18 cellular contexts compared by ENCODE assay signal in the genomic region with DNA sequence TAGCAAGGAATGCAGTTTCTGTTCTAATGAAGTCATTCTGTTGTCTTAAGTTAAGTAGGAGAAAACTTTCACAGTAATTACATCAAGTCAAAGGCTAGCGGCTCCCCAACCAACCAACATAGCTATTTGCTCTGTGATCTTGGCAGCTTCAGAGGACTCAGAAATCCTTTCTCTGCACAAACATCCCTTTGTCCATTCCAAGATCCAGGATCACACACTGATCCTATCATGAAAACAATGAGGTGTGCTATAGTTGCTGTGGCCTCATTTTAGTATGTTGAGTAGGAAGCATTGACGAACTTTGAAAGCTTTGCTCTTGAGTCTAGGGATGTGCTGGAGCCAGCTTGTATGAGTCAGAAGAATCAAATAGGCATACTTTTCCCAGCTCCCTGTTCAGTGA.
DNase-seq lines count a peak whose midpoint lies in the region; ATAC-seq and TF ChIP-seq lines count a peak whose summit lies in the region.
"Had no signal": no experiment of that assay in that cellular context is flagged by ENCODE, and none has a peak within 500 bp of the region (broad histone marks: within the 10 kb centered on the region; RNA-seq: fewer than 3 reads in every experiment).

No MANE protein-coding gene starts in this region.

- CTCF ChIA-PET in activated CD4-positive, alpha-beta T cell treated with anti-CD3 and anti-CD28 coated beads for 36 hours (lab: Charles Lee), result interaction anchor here (1.0 to 2.4 kb wide), 5 partner anchors 9 to 31 kb away, joined by 3 to 13 read pairs (median 3); no protein-coding TSS in a partner anchor

- no peak for TF ChIP-seq CTCF in adrenal gland (IDR thresholded peaks at IDR 0.05)

- no peak overlapping the region for H3K4me3 ChIP-seq in adrenal gland

- ATAC-seq in activated CD4-positive, alpha-beta T cell treated with anti-CD3 and anti-CD28 coated beads for 36 hours, result no peak
- no peak for ATAC-seq in stimulated activated effector memory CD8-positive, alpha-beta T cell treated with anti-CD3 and anti-CD28 coated beads, Interleukin-12 subunit alpha, Interleukin-12 subunit beta, amount 100 ng/mL, for 72 hours
- no peak for ATAC-seq in HG02763 (IDR thresholded peaks at IDR 0.05; ENCODE audit: unreplicated experiment)

- H3K27me3 Mint-ChIP-seq in activated CD4-positive, alpha-beta T cell treated with anti-CD3 and anti-CD28 coated beads for 36 hours, result no peaks in the 10 kb centered on the region
- peaks cover 2% of the 10 kb centered on the region for H3K27me3 Mint-ChIP-seq in activated CD4-positive, alpha-beta T cell treated with anti-CD3 and anti-CD28 coated beads, Interleukin-2, amount 10 ng/mL, durations not matched to agents 24 days and 14 days

- POLR2A ChIA-PET in activated CD4-positive, alpha-beta T cell treated with anti-CD3 and anti-CD28 coated beads for 36 hours (lab: Charles Lee), result no interaction called here

- no peaks in the 10 kb centered on the region for H3K36me3 Mint-ChIP-seq in activated CD4-positive, alpha-beta T cell treated with anti-CD3 and anti-CD28 coated beads for 36 hours (ENCODE audit: low read depth)
- no peaks in the 10 kb centered on the region for H3K36me3 Mint-ChIP-seq in activated CD4-positive, alpha-beta T cell treated with anti-CD3 and anti-CD28 coated beads, Interleukin-2, amount 10 ng/mL, durations not matched to agents 24 days and 14 days (ENCODE audit: low read depth)
- H3K36me3 Mint-ChIP-seq in stimulated activated effector memory CD8-positive, alpha-beta T cell treated with anti-CD3 and anti-CD28 coated beads, Interleukin-12 subunit alpha, Interleukin-12 subunit beta, amount 100 ng/mL, for 72 hours, result no peaks in the 10 kb centered on the region

- DNase-seq in activated CD4-positive, alpha-beta T cell treated with anti-CD3 and anti-CD28 coated beads for 36 hours, result no peak
- no peak for DNase-seq in activated CD4-positive, alpha-beta T cell treated with anti-CD3 and anti-CD28 coated beads, Interleukin-2, amount 10 ng/mL, durations not matched to agents 24 days and 14 days
- DNase-seq in RPMI7951 (ENCODE audit: low read depth), result peak; percentile 33
- peak; percentile 18 for DNase-seq in fibroblast of gingiva (ENCODE audit: low read depth)
- no peak for DNase-seq in stimulated activated effector memory CD8-positive, alpha-beta T cell treated with anti-CD3 and anti-CD28 coated beads, Interleukin-12 subunit alpha, Interleukin-12 subunit beta, amount 100 ng/mL, for 72 hours (ENCODE audit: low spot score in 2 of 2)
- no peak for DNase-seq in stimulated activated CD4-positive, alpha-beta T cell treated with anti-CD3 and anti-CD28 coated beads, Interleukin-2, amount 100 ng/mL, for 24 hours
- DNase-seq in adrenal gland, result no peak
- DNase-seq: C1 segment of cervical spinal cord, Calu3, GDM1, GOT3, KBM-7, NCI-H1092, NCI-H1694, NCI-H2107, NCI-H345 had no signal

- no peaks in the 10 kb centered on the region for H3K9me3 ChIP-seq in adrenal gland (replicated peaks in 1 of 3)

- intact Hi-C loops in activated CD4-positive, alpha-beta T cell treated with anti-CD3 and anti-CD28 coated beads for 36 hours (cut with DNase I, micrococcal nuclease), result no loop called here
- intact Hi-C loops in activated CD4-positive, alpha-beta T cell treated with anti-CD3 and anti-CD28 coated beads, Interleukin-2, amount 10 ng/mL, durations not matched to agents 24 days and 14 days (cut with micrococcal nuclease), result no loop called here
- intact Hi-C loops in adrenal gland (cut with DNase I), result no loop called here

- no peaks in the 10 kb centered on the region for H3K4me1 ChIP-seq in adrenal gland (replicated peaks in 1 of 2)

- no peaks in the 10 kb centered on the region for H3K9me3 Mint-ChIP-seq in activated CD4-positive, alpha-beta T cell treated with anti-CD3 and anti-CD28 coated beads for 36 hours (ENCODE audit: low read depth)
- H3K9me3 Mint-ChIP-seq in activated CD4-positive, alpha-beta T cell treated with anti-CD3 and anti-CD28 coated beads, Interleukin-2, amount 10 ng/mL, durations not matched to agents 24 days and 14 days, result no peaks in the 10 kb centered on the region
- no peaks in the 10 kb centered on the region for H3K9me3 Mint-ChIP-seq in stimulated activated effector memory CD8-positive, alpha-beta T cell treated with anti-CD3 and anti-CD28 coated beads, Interleukin-12 subunit alpha, Interleukin-12 subunit beta, amount 100 ng/mL, for 72 hours

- peaks cover 66% of the 10 kb centered on the region for H3K4me1 Mint-ChIP-seq in activated CD4-positive, alpha-beta T cell treated with anti-CD3 and anti-CD28 coated beads for 36 hours
- peaks cover 26% of the 10 kb centered on the region for H3K4me1 Mint-ChIP-seq in activated CD4-positive, alpha-beta T cell treated with anti-CD3 and anti-CD28 coated beads, Interleukin-2, amount 10 ng/mL, durations not matched to agents 24 days and 14 days
- peaks cover 18% of the 10 kb centered on the region for H3K4me1 Mint-ChIP-seq in stimulated activated effector memory CD8-positive, alpha-beta T cell treated with anti-CD3 and anti-CD28 coated beads, Interleukin-12 subunit alpha, Interleukin-12 subunit beta, amount 100 ng/mL, for 72 hours

- no peaks in the 10 kb centered on the region for H3K27me3 ChIP-seq in adrenal gland

- no peak overlapping the region for H3K4me3 Mint-ChIP-seq in activated CD4-positive, alpha-beta T cell treated with anti-CD3 and anti-CD28 coated beads for 36 hours
- H3K4me3 Mint-ChIP-seq in activated CD4-positive, alpha-beta T cell treated with anti-CD3 and anti-CD28 coated beads, Interleukin-2, amount 10 ng/mL, durations not matched to agents 24 days and 14 days, result no peak overlapping the region
- H3K4me3 Mint-ChIP-seq in stimulated activated effector memory CD8-positive, alpha-beta T cell treated with anti-CD3 and anti-CD28 coated beads, Interleukin-12 subunit alpha, Interleukin-12 subunit beta, amount 100 ng/mL, for 72 hours, result no peak overlapping the region

- 80 to 96% (median 84%) methylated on average over 2 of the region's 2 CpGs for WGBS in adrenal gland, 4 donors

- no peak for TF ChIP-seq POLR2A in adrenal gland (IDR thresholded peaks at IDR 0.05)

- peak overlapping the region; percentile 22 for H3K27ac Mint-ChIP-seq in activated CD4-positive, alpha-beta T cell treated with anti-CD3 and anti-CD28 coated beads for 36 hours
- no peak overlapping the region for H3K27ac Mint-ChIP-seq in activated CD4-positive, alpha-beta T cell treated with anti-CD3 and anti-CD28 coated beads, Interleukin-2, amount 10 ng/mL, durations not matched to agents 24 days and 14 days
- H3K27ac Mint-ChIP-seq in stimulated activated effector memory CD8-positive, alpha-beta T cell treated with anti-CD3 and anti-CD28 coated beads, Interleukin-12 subunit alpha, Interleukin-12 subunit beta, amount 100 ng/mL, for 72 hours, result peak overlapping the region; percentile 58

- no peak overlapping the region for H3K27ac ChIP-seq in adrenal gland
- H3K27ac ChIP-seq: 22Rv1 had no signal

- no peaks in the 10 kb centered on the region for H3K36me3 ChIP-seq in adrenal gland (replicated peaks in 1 of 2)

Comparison
In these comparisons a context has a peak if more than half of its experiments do, and no peak if none do; other contexts are left out.
1. DNase-seq: peak in RPMI7951 (single experiment) and fibroblast of gingiva (single experiment); none in activated CD4-positive, alpha-beta T cell treated with anti-CD3 and anti-CD28 coated beads for 36 hours (single experiment), activated CD4-positive, alpha-beta T cell treated with anti-CD3 and anti-CD28 coated beads, Interleukin-2, amount 10 ng/mL, durations not matched to agents 24 days and 14 days (single experiment), stimulated activated effector memory CD8-positive, alpha-beta T cell treated with anti-CD3 and anti-CD28 coated beads, Interleukin-12 subunit alpha, Interleukin-12 subunit beta, amount 100 ng/mL, for 72 hours (0 of 2), stimulated activated CD4-positive, alpha-beta T cell treated with anti-CD3 and anti-CD28 coated beads, Interleukin-2, amount 100 ng/mL, for 24 hours (0 of 2) and adrenal gland (0 of 7).